16 cellular contexts compared by ENCODE assay signal in the genomic region with DNA sequence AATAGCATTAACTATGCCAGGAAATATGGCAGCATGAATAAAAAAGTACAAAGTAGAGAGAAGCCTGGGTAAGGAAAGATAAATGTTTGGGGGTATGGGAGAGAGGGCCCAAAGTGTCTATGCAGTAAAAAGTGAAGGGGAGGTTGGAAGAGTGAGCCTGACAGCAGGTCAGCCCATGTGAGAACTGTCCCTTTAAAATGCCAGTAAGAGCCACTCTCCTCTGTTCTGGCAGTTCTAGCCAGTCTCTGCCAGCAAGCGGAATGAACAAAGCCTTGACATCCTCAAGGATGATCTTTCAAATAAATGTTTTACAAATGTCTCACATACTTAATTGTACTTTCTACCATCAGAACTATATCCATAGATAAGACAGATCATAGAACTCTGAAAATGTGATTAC.
DNase-seq lines count a peak whose midpoint lies in the region; ATAC-seq and TF ChIP-seq lines count a peak whose summit lies in the region.
"Had no signal": no experiment of that assay in that cellular context is flagged by ENCODE, and none has a peak within 500 bp of the region (broad histone marks: within the 10 kb centered on the region; RNA-seq: fewer than 3 reads in every experiment).

No MANE protein-coding gene starts in this region.

- CTCF ChIA-PET in activated CD8-positive, alpha-beta memory T cell treated with anti-CD3 and anti-CD28 coated beads, Interleukin-2, amount 10 ng/mL, durations not matched to agents 7 days and 5 days (lab: Charles Lee), result no interaction called here

- no peak overlapping the region for H3K23ac ChIP-seq in H9 (ENCODE audit: insufficient read length, low read depth, low read length)

- TF ChIP-seq EP300 in sigmoid colon (IDR thresholded peaks at IDR 0.05), result no peak

- H3K79me1 ChIP-seq in H9 (ENCODE audit: insufficient read depth, low read depth, low read length, poor library complexity, severe bottlenecking), result no peaks in the 10 kb centered on the region

- H3K27me3 ChIP-seq in heart right ventricle, result no peaks in the 10 kb centered on the region
- no peaks in the 10 kb centered on the region for H3K27me3 ChIP-seq in left ventricle myocardium inferior (ENCODE audit: low read depth)
- H3K27me3 ChIP-seq in H9 (ENCODE audit: insufficient read depth, low read length), result no peaks in the 10 kb centered on the region
- H3K27me3 ChIP-seq in sigmoid colon, result no peaks in the 10 kb centered on the region
- H3K27me3 ChIP-seq: BE2C had no signal

- DNase-seq in heart right ventricle (no peak), left ventricle myocardium inferior (no peak), H9 (no peak), chondrocyte (ENCODE audit: low spot score) (no peak), sigmoid colon (no peak), midbrain (lab: John Stamatoyannopoulos, UW) (no peak)
- no peak for DNase-seq in activated CD8-positive, alpha-beta memory T cell treated with anti-CD3 and anti-CD28 coated beads, Interleukin-2, amount 10 ng/mL, durations not matched to agents 7 days and 5 days
- DNase-seq: ACHN; BE2C; C1 segment of cervical spinal cord; CD4-positive, CD25-positive, alpha-beta regulatory T cell; CD8-positive, alpha-beta memory T cell; COR-L47; H7 had no signal

- peaks cover 0 to 6% of the 10 kb centered on the region in 2 experiments; a peak in 2 of 5 replicates for H3K9me3 Mint-ChIP-seq in H9
- H3K9me3 Mint-ChIP-seq in chondrocyte (ENCODE audit: low read depth), result peaks cover 8% of the 10 kb centered on the region
- H3K9me3 Mint-ChIP-seq in activated CD8-positive, alpha-beta memory T cell treated with anti-CD3 and anti-CD28 coated beads, Interleukin-2, amount 10 ng/mL, durations not matched to agents 7 days and 5 days (ENCODE audit: low read depth), result no peaks in the 10 kb centered on the region

- H2BK5ac ChIP-seq in H9 (ENCODE audit: insufficient read length, low read length), result no peak overlapping the region

- 55 to 72% methylated on average over 1 of the region's 1 CpG for WGBS in heart right ventricle, 2 donors
- no CpG with 5 or more reads among the region's 1 CpG for WGBS in H9 (ENCODE audit: extremely low coverage, insufficient read length, low lambda C conversion rate)
- 95 to 100% methylated on average over 1 of the region's 1 CpG for WGBS in sigmoid colon, 2 donors

- H2BK120ac ChIP-seq in H9 (ENCODE audit: low read depth, low read length, poor library complexity, severe bottlenecking), result no peak overlapping the region

- H3K27ac Mint-ChIP-seq in H9 (peak overlapping the region in 2 of 3 experiments; percentile 9 to 15; a peak in 2 of 7 replicates), chondrocyte (ENCODE audit: unreplicated experiment) (peak overlapping the region; percentile 8)
- no peak overlapping the region for H3K27ac Mint-ChIP-seq in activated CD8-positive, alpha-beta memory T cell treated with anti-CD3 and anti-CD28 coated beads, Interleukin-2, amount 10 ng/mL, durations not matched to agents 7 days and 5 days
- H3K27ac Mint-ChIP-seq: CD4-positive, CD25-positive, alpha-beta regulatory T cell; CD8-positive, alpha-beta memory T cell; GM23338 had no signal

- no peaks in the 10 kb centered on the region for H3K79me2 ChIP-seq in H9 (ENCODE audit: insufficient read depth, low read length)

- H2BK12ac ChIP-seq in H9 (ENCODE audit: insufficient read length, low read depth, low read length), result no peak overlapping the region

- no peak overlapping the region for H3K4me3 Mint-ChIP-seq in H9
- H3K4me3 Mint-ChIP-seq in chondrocyte (ENCODE audit: unreplicated experiment), result no peak overlapping the region
- no peak overlapping the region for H3K4me3 Mint-ChIP-seq in activated CD8-positive, alpha-beta memory T cell treated with anti-CD3 and anti-CD28 coated beads, Interleukin-2, amount 10 ng/mL, durations not matched to agents 7 days and 5 days
- H3K4me3 Mint-ChIP-seq: CD4-positive, CD25-positive, alpha-beta regulatory T cell; CD8-positive, alpha-beta memory T cell; GM23338 had no signal

- no peaks in the 10 kb centered on the region for H4K20me1 ChIP-seq in H9 (ENCODE audit: control insufficient read depth, insufficient read depth, insufficient read length)

- no peak overlapping the region for H4K91ac ChIP-seq in H9 (ENCODE audit: insufficient read length, low read depth, low read length)

- no peak overlapping the region for H2BK15ac ChIP-seq in H9 (ENCODE audit: low read depth, low read length)

- H3K18ac ChIP-seq in H9 (ENCODE audit: insufficient read length, low read depth, low read length), result no peak overlapping the region

- H3K14ac ChIP-seq in H9 (ENCODE audit: insufficient read depth, low read length), result no peak overlapping the region

- no peak for TF ChIP-seq CTCF in heart right ventricle (IDR thresholded peaks at IDR 0.05)
- no peak for TF ChIP-seq CTCF in left ventricle myocardium inferior (IDR thresholded peaks at IDR 0.05; ENCODE audit: borderline replicate concordance)
- no peak for TF ChIP-seq CTCF in H9 (conservative IDR thresholded peaks at IDR 0.05)
- TF ChIP-seq CTCF in chondrocyte (IDR thresholded peaks at IDR 0.05), result no peak
- TF ChIP-seq CTCF in sigmoid colon (IDR thresholded peaks at IDR 0.05), result no peak

- no peak overlapping the region for H3K4me2 ChIP-seq in H9 (ENCODE audit: insufficient read depth, insufficient read length, low read length)
- H3K4me2 ChIP-seq: GM23338 had no signal

- no peak overlapping the region for H2AFZ ChIP-seq in H9 (ENCODE audit: low read length)
- H2AFZ ChIP-seq: GM23338 had no signal

- H3K36me3 Mint-ChIP-seq in H9 (ENCODE audit: insufficient read depth in 1 of 3, low read depth in 3 of 3) (peaks cover 40 to 78% (median 67%) of the 10 kb centered on the region in 3 experiments), chondrocyte (ENCODE audit: low read depth) (peaks cover 40% of the 10 kb centered on the region)
- no peaks in the 10 kb centered on the region for H3K36me3 Mint-ChIP-seq in activated CD8-positive, alpha-beta memory T cell treated with anti-CD3 and anti-CD28 coated beads, Interleukin-2, amount 10 ng/mL, durations not matched to agents 7 days and 5 days
- H3K36me3 Mint-ChIP-seq: CD4-positive, CD25-positive, alpha-beta regulatory T cell had no signal

- H3K4ac ChIP-seq in H9 (ENCODE audit: low read depth, low read length), result no peak overlapping the region

- H3K4me3 ChIP-seq in heart right ventricle (no peak overlapping the region), left ventricle myocardium inferior (no peak overlapping the region), sigmoid colon (no peak overlapping the region)
- H3K4me3 ChIP-seq: GM23338 had no signal

- no peak overlapping the region for H4K8ac ChIP-seq in H9 (replicated peaks; ENCODE audit: insufficient read length, low read depth, low read length)

- H3K4me1 Mint-ChIP-seq in H9 (no peaks in the 10 kb centered on the region), chondrocyte (ENCODE audit: low read depth) (no peaks in the 10 kb centered on the region)
- no peaks in the 10 kb centered on the region for H3K4me1 Mint-ChIP-seq in activated CD8-positive, alpha-beta memory T cell treated with anti-CD3 and anti-CD28 coated beads, Interleukin-2, amount 10 ng/mL, durations not matched to agents 7 days and 5 days
- H3K4me1 Mint-ChIP-seq: CD8-positive, alpha-beta memory T cell; GM23338 had no signal

- H4K5ac ChIP-seq in H9 (ENCODE audit: insufficient read length, low read depth, low read length), result no peak overlapping the region

- no peaks in the 10 kb centered on the region for H3K27me3 Mint-ChIP-seq in H9 (ENCODE audit: low read depth)
- H3K27me3 Mint-ChIP-seq in chondrocyte (ENCODE audit: low read depth), result no peaks in the 10 kb centered on the region
- H3K27me3 Mint-ChIP-seq in activated CD8-positive, alpha-beta memory T cell treated with anti-CD3 and anti-CD28 coated beads, Interleukin-2, amount 10 ng/mL, durations not matched to agents 7 days and 5 days, result no peaks in the 10 kb centered on the region
- H3K27me3 Mint-ChIP-seq: CD4-positive, CD25-positive, alpha-beta regulatory T cell; CD8-positive, alpha-beta memory T cell had no signal

- H3K36me3 ChIP-seq in heart right ventricle (peaks cover 0 to 100% (median 81%) of the 10 kb centered on the region in 9 donors), left ventricle myocardium inferior (peaks cover 90% of the 10 kb centered on the region), sigmoid colon (peaks cover 12 to 95% (median 45%) of the 10 kb centered on the region in 4 donors)

- no peak overlapping the region for H3K56ac ChIP-seq in H9 (ENCODE audit: insufficient read length, low read depth, low read length)

- H3T11ph ChIP-seq in H9 (ENCODE audit: low read length), result no peak overlapping the region

- no peak overlapping the region for H2BK20ac ChIP-seq in H9 (ENCODE audit: low read depth, low read length, poor library complexity, severe bottlenecking)

- no peak for TF ChIP-seq POLR2A in sigmoid colon (IDR thresholded peaks at IDR 0.05)

- no peaks in the 10 kb centered on the region for H3K23me2 ChIP-seq in H9 (ENCODE audit: insufficient read length, low read depth, low read length, poor library complexity, severe bottlenecking)

- H3K27ac ChIP-seq in heart right ventricle (peak overlapping the region in 1 of 10 donors; percentile 2), left ventricle myocardium inferior (replicated peaks) (no peak overlapping the region), H9 (ENCODE audit: insufficient read length, low read depth, low read length) (no peak overlapping the region), sigmoid colon (peak overlapping the region in 3 of 4 donors; percentile 20 to 54 (median 30))

- intact Hi-C loops in heart right ventricle (cut with DNase I), result loop anchor here in 3 of 10 donors (5.0 to 10.0 kb wide), 3 partner anchors 67 to 117 kb away; no protein-coding TSS in a partner anchor
- intact Hi-C loops in left ventricle myocardium inferior (cut with micrococcal nuclease), result no loop called here
- intact Hi-C loops in sigmoid colon (cut with DNase I), result no loop called here

- no peak overlapping the region for H2AK5ac ChIP-seq in H9 (ENCODE audit: insufficient read length, low read length)

- H3K4me1 ChIP-seq in heart right ventricle (peaks cover 0 to 27% (median 17%) of the 10 kb centered on the region in 9 donors), left ventricle myocardium inferior (peaks cover 53% of the 10 kb centered on the region), H9 (ENCODE audit: insufficient read depth, low read length) (no peaks in the 10 kb centered on the region), sigmoid colon (peaks cover 0 to 59% (median 32%) of the 10 kb centered on the region in 4 donors)

- no peak overlapping the region for H3K9ac ChIP-seq in H9 (ENCODE audit: extremely low read depth, insufficient read length, low read length)

- peak in 5 of 8 donors; percentile 31 to 66 (median 50) for ATAC-seq in heart right ventricle
- no peak for ATAC-seq in activated CD8-positive, alpha-beta memory T cell treated with anti-CD3 and anti-CD28 coated beads, Interleukin-2, amount 10 ng/mL, durations not matched to agents 7 days and 5 days
- ATAC-seq: GM23338, HepG2 had no signal

- H3K9me3 ChIP-seq in heart right ventricle (peaks cover 0 to 8% (median 0%) of the 10 kb centered on the region in 11 donors), left ventricle myocardium inferior (replicated peaks) (peaks cover 10% of the 10 kb centered on the region), H9 (ENCODE audit: control insufficient read depth, low read depth, low read length) (no peaks in the 10 kb centered on the region), sigmoid colon (no peaks in the 10 kb centered on the region)

Comparison
In these comparisons a context has a peak if more than half of its experiments do, and no peak if none do; other contexts are left out.
1. H3K27ac ChIP-seq: peak in sigmoid colon (3 of 4); none in left ventricle myocardium inferior (single experiment) and H9 (single experiment).